ENCODE assay signal across 24 cellular contexts in the genomic region with DNA sequence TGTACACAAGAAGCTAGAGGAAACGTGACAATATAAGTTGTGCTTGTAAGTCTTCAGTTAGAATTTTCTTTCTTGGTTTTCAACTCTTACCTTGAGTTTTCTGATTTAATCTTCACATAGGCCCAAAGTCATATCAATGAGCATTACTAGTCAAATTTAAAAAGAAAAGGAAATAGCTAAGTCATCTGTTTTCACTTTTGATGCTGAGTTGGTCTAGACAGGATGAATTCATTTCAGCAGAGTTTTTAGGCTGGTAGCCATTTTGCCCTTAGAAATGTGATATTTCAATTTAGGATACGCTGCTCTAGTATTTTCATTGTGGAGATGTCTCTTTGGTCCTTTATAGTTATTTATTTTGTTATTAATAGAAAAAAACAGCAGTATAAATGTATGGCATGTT.
"Had no signal": no experiment of that assay in that cellular context is flagged by ENCODE, and none has a peak within 500 bp of the region (broad histone marks: within the 10 kb centered on the region; RNA-seq: fewer than 3 reads in every experiment).

No MANE protein-coding gene starts in this region.

- H3K27ac Mint-ChIP-seq: activated B cell treated with CpG ODN at 0.5 μM for 24 hours; activated CD4-positive, alpha-beta memory T cell treated with anti-CD3 and anti-CD28 coated beads, Interleukin-2, amount 10 ng/mL, durations not matched to agents 7 days and 5 days; activated naive CD4-positive, alpha-beta T cell treated with anti-CD3 and anti-CD28 coated beads, Interleukin-2, amount 10 ng/mL, durations not matched to agents 7 days and 5 days; activated naive CD8-positive, alpha-beta T cell treated with anti-CD3 and anti-CD28 coated beads, Interleukin-2, amount 50 U/mL, for 24 hours; memory B cell; natural killer cell treated with Interleukin-12 subunit alpha and Interleukin-12 subunit beta and Interleukin-15 and Interleukin-18, amount 100 ng/mL, for 72 hours; progenitor cell of endocrine pancreas had no signal

- H3K4me3 Mint-ChIP-seq: activated B cell treated with CpG ODN at 0.5 μM for 24 hours; activated CD4-positive, alpha-beta memory T cell treated with anti-CD3 and anti-CD28 coated beads, Interleukin-2, amount 10 ng/mL, durations not matched to agents 7 days and 5 days; activated naive CD4-positive, alpha-beta T cell treated with anti-CD3 and anti-CD28 coated beads, Interleukin-2, amount 10 ng/mL, durations not matched to agents 7 days and 5 days; activated naive CD8-positive, alpha-beta T cell treated with anti-CD3 and anti-CD28 coated beads, Interleukin-2, amount 50 U/mL, for 24 hours; brain; memory B cell; natural killer cell treated with Interleukin-12 subunit alpha and Interleukin-12 subunit beta and Interleukin-15 and Interleukin-18, amount 100 ng/mL, for 72 hours; stimulated activated memory B cell treated with anti-CD40 and anti-IgM and Interleukin-4, amounts not matched to agents 10 μg/mL and 1 μg/mL and 100 μg/mL, for 72 hours had no signal

- H3K4me1 ChIP-seq: gastrocnemius medialis, sigmoid colon, stomach, suprapubic skin, tibial nerve had no signal

- H3K27ac ChIP-seq: gastrocnemius medialis, sigmoid colon, stomach, suprapubic skin, tibial nerve had no signal

- H3K4me2 ChIP-seq: smooth muscle cell had no signal

- H3K27me3 Mint-ChIP-seq: activated B cell treated with CpG ODN at 0.5 μM for 24 hours; activated naive CD8-positive, alpha-beta T cell treated with anti-CD3 and anti-CD28 coated beads, Interleukin-2, amount 50 U/mL, for 24 hours; natural killer cell treated with Interleukin-12 subunit alpha and Interleukin-12 subunit beta and Interleukin-15 and Interleukin-18, amount 100 ng/mL, for 72 hours; progenitor cell of endocrine pancreas; stimulated activated memory B cell treated with anti-CD40 and anti-IgM and Interleukin-4, amounts not matched to agents 10 μg/mL and 1 μg/mL and 100 μg/mL, for 72 hours had no signal

- H3K4me1 Mint-ChIP-seq: brain, memory B cell had no signal

- H3K36me3 ChIP-seq: gastrocnemius medialis, sigmoid colon, stomach, suprapubic skin, tibial nerve had no signal

- ATAC-seq: activated naive CD8-positive, alpha-beta T cell treated with anti-CD3 and anti-CD28 coated beads, Interleukin-2, amount 50 U/mL, for 24 hours; gastrocnemius medialis; left cardiac atrium; natural killer cell treated with Interleukin-12 subunit alpha and Interleukin-12 subunit beta and Interleukin-15 and Interleukin-18, amount 100 ng/mL, for 72 hours; stimulated activated memory B cell treated with anti-CD40 and anti-IgM and Interleukin-4, amounts not matched to agents 10 μg/mL and 1 μg/mL and 100 μg/mL, for 72 hours had no signal

- H3K9me3 Mint-ChIP-seq: activated B cell treated with CpG ODN at 0.5 μM for 24 hours; activated CD4-positive, alpha-beta memory T cell treated with anti-CD3 and anti-CD28 coated beads, Interleukin-2, amount 10 ng/mL, durations not matched to agents 7 days and 5 days; activated naive CD4-positive, alpha-beta T cell treated with anti-CD3 and anti-CD28 coated beads, Interleukin-2, amount 10 ng/mL, durations not matched to agents 7 days and 5 days; activated naive CD8-positive, alpha-beta T cell treated with anti-CD3 and anti-CD28 coated beads, Interleukin-2, amount 50 U/mL, for 24 hours; brain; memory B cell; natural killer cell treated with Interleukin-12 subunit alpha and Interleukin-12 subunit beta and Interleukin-15 and Interleukin-18, amount 100 ng/mL, for 72 hours had no signal

- H3K36me3 Mint-ChIP-seq: activated naive CD4-positive, alpha-beta T cell treated with anti-CD3 and anti-CD28 coated beads, Interleukin-2, amount 10 ng/mL, durations not matched to agents 7 days and 5 days; brain; memory B cell; natural killer cell treated with Interleukin-12 subunit alpha and Interleukin-12 subunit beta and Interleukin-15 and Interleukin-18, amount 100 ng/mL, for 72 hours; stimulated activated memory B cell treated with anti-CD40 and anti-IgM and Interleukin-4, amounts not matched to agents 10 μg/mL and 1 μg/mL and 100 μg/mL, for 72 hours had no signal

- H3K9me3 ChIP-seq: gastrocnemius medialis, sigmoid colon, stomach, suprapubic skin, tibial nerve had no signal

- FAIRE-seq: islet of Langerhans, urothelium cell line had no signal

- H3K4me3 ChIP-seq: gastrocnemius medialis, sigmoid colon, smooth muscle cell, stomach, suprapubic skin, tibial nerve had no signal

- DNase-seq: activated B cell treated with CpG ODN at 0.5 μM for 24 hours; activated CD4-positive, alpha-beta memory T cell treated with anti-CD3 and anti-CD28 coated beads, Interleukin-2, amount 10 ng/mL, durations not matched to agents 7 days and 5 days; activated CD4-positive, alpha-beta T cell treated with anti-CD3 and anti-CD28 coated beads for 48 hours; activated effector memory CD4-positive, alpha-beta T cell treated with anti-CD3 and anti-CD28 coated beads, Interleukin-2, amount 50 U/mL, for 16 hours; activated naive CD4-positive, alpha-beta T cell treated with anti-CD3 and anti-CD28 coated beads, Interleukin-2, amount 10 ng/mL, durations not matched to agents 7 days and 5 days; activated naive CD8-positive, alpha-beta T cell treated with anti-CD3 and anti-CD28 coated beads, Interleukin-2, amount 50 U/mL, for 24 hours; aorta; gastrocnemius medialis; hypothalamus; left cardiac atrium; retina; sigmoid colon; stimulated activated CD4-positive, alpha-beta T cell treated with anti-CD3 and anti-CD28 coated beads, Interleukin-15, amount 100 ng/mL, for 24 hours; stomach had no signal
